20 cellular contexts compared by ENCODE assay signal in the genomic region with DNA sequence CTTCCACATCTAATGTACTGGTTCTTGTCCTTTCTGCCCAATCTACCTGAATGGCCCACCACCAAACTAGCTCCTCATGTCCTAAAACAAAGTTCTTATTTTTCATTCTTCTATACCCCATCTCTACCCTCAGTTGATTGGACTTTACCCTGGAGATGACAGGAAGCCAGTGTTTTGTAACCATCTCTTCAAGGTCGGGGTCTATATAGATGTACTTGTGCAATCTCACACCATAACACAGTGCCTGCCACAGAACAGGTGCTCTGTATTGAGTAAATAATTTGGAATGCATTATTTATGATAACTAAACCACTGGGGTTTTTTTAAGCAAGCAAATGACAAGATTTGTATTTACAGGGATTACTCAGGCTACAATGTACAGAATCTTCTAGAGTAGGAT.
DNase-seq lines count a peak whose midpoint lies in the region; ATAC-seq, FAIRE-seq and TF ChIP-seq lines count a peak whose summit lies in the region.
"Had no signal": no experiment of that assay in that cellular context is flagged by ENCODE, and none has a peak within 500 bp of the region (broad histone marks: within the 10 kb centered on the region; RNA-seq: fewer than 3 reads in every experiment).

No MANE protein-coding gene starts in this region.

- H3K36me3 Mint-ChIP-seq in mesothelial cell of epicardium = no peaks in the 10 kb centered on the region
- H3K36me3 Mint-ChIP-seq: CD14-positive monocyte; CD4-positive, alpha-beta memory T cell had no signal

- H3K79me2 ChIP-seq in HepG2 (ENCODE audit: insufficient read depth, low read length) = no peaks in the 10 kb centered on the region
- H3K79me2 ChIP-seq in SK-N-SH (ENCODE audit: insufficient read depth) = no peaks in the 10 kb centered on the region

- peak; percentile 78 for ATAC-seq in HepG2
- ATAC-seq in right lobe of liver = no peak
- ATAC-seq in GM19328 (IDR thresholded peaks at IDR 0.05; ENCODE audit: unreplicated experiment) = no peak
- ATAC-seq: GM12878, GM23338 had no signal

- H3K27me3 ChIP-seq in HepG2 (ENCODE audit: control insufficient read depth in 1 of 2, insufficient read depth in 2 of 2, low read length in 2 of 2) (peaks cover 1 to 2% of the 10 kb centered on the region in 2 experiments; a peak in 2 of 5 replicates), right lobe of liver (peaks cover 0 to 4% of the 10 kb centered on the region in 2 donors), SK-N-SH (ENCODE audit: insufficient read depth) (peaks cover 5% of the 10 kb centered on the region; the same call in 1 of the 2 replicates)
- H3K27me3 ChIP-seq: BLaER1 had no signal

- peaks cover under 1% of the 10 kb centered on the region for H3K9me3 Mint-ChIP-seq in mesothelial cell of epicardium
- H3K9me3 Mint-ChIP-seq: GM23338 had no signal

- POLR2A ChIA-PET in HepG2 (lab: Yijun Ruan, JAX) (no interaction called here), SK-N-SH (lab: Yijun Ruan, JAX) (no interaction called here), RWPE1 (lab: Yijun Ruan, JAX; ENCODE audit: low non-redundant PET) (no interaction called here)

- H4K20me1 ChIP-seq in HepG2 (ENCODE audit: insufficient read depth, low read length) (no peaks in the 10 kb centered on the region), SK-N-SH (ENCODE audit: insufficient read depth) (no peaks in the 10 kb centered on the region)
- H4K20me1 ChIP-seq: BLaER1 had no signal

- H3K9me3 ChIP-seq in HepG2 (ENCODE audit: low read length) (no peaks in the 10 kb centered on the region), right lobe of liver (no peaks in the 10 kb centered on the region), SK-N-SH (no peaks in the 10 kb centered on the region)
- H3K9me3 ChIP-seq: BLaER1 had no signal

- H3K27me3 Mint-ChIP-seq in mesothelial cell of epicardium (ENCODE audit: low read depth) = peaks cover 65% of the 10 kb centered on the region

- peaks cover 26% of the 10 kb centered on the region for H3K4me1 ChIP-seq in HepG2 (ENCODE audit: insufficient read depth, low read length)
- no peaks in the 10 kb centered on the region for H3K4me1 ChIP-seq in right lobe of liver
- no peaks in the 10 kb centered on the region for H3K4me1 ChIP-seq in SK-N-SH (ENCODE audit: control insufficient read depth in 1 of 2, insufficient read depth in 2 of 2, low read depth in 1 of 2, low read length in 1 of 2)
- H3K4me1 ChIP-seq: BLaER1 had no signal

- H3K27ac ChIP-seq in HepG2 (ENCODE audit: extremely low read length, insufficient read depth, low read length) (no peak overlapping the region), right lobe of liver (no peak overlapping the region), SK-N-SH (ENCODE audit: low read depth in 2 of 2, low read length in 1 of 2) (no peak overlapping the region), RWPE1 (no peak overlapping the region)
- H3K27ac ChIP-seq: BLaER1 had no signal

- H3K4me3 ChIP-seq in HepG2 (replicated peaks in 1 of 3; ENCODE audit: insufficient read depth in 1 of 3, low read depth in 2 of 3, low read length in 3 of 3) (no peak overlapping the region), right lobe of liver (no peak overlapping the region), SK-N-SH (ENCODE audit: low read depth in 2 of 2, low read length in 1 of 2) (no peak overlapping the region)
- H3K4me3 ChIP-seq: BLaER1, GM12878, GM23338 had no signal

- H3K9ac ChIP-seq in HepG2 (ENCODE audit: insufficient read depth, low read depth, low read length) (no peak overlapping the region), SK-N-SH (no peak overlapping the region)
- H3K9ac ChIP-seq: BLaER1 had no signal

- DNase-seq in HepG2 (ENCODE audit: low spot score) (peak; percentile 67), right lobe of liver (no peak), amniotic epithelial cell (ENCODE audit: low read depth) (peak; percentile 27), iris pigment epithelial cell (ENCODE audit: low read depth) (peak; percentile 9), SK-N-SH (no peak), mesothelial cell of epicardium (ENCODE audit: low spot score in 2 of 2, unreplicated experiment in 2 of 2) (no peak), RWPE1 (ENCODE audit: low spot score) (no peak)
- DNase-seq: 8988T; CD4-positive, alpha-beta memory T cell; DMS 273 treated with DMSO at 0.1 percent for 48 hours; DMS53; DND-41; EL; HCEC 1CT had no signal

- peaks cover 12% of the 10 kb centered on the region for H3K4me1 Mint-ChIP-seq in mesothelial cell of epicardium
- H3K4me1 Mint-ChIP-seq: CD14-positive monocyte; CD4-positive, alpha-beta memory T cell had no signal

- H3K36me3 ChIP-seq in HepG2 (replicated peaks in 1 of 2; ENCODE audit: control insufficient read depth in 1 of 2, insufficient read depth in 2 of 2, low read length in 2 of 2) = no peaks in the 10 kb centered on the region
- no peaks in the 10 kb centered on the region for H3K36me3 ChIP-seq in right lobe of liver
- no peaks in the 10 kb centered on the region for H3K36me3 ChIP-seq in SK-N-SH (replicated peaks in 1 of 2; ENCODE audit: control insufficient read depth in 1 of 2, insufficient read depth in 2 of 2, low read length in 1 of 2)
- H3K36me3 ChIP-seq: BLaER1 had no signal

- H2AFZ ChIP-seq in HepG2 (ENCODE audit: low read length) = no peak overlapping the region
- H2AFZ ChIP-seq in SK-N-SH (ENCODE audit: low read depth) = no peak overlapping the region
- H2AFZ ChIP-seq: GM23338 had no signal

- H3K9me2 ChIP-seq in SK-N-SH = no peaks in the 10 kb centered on the region

- H3K4me3 Mint-ChIP-seq in mesothelial cell of epicardium = no peak overlapping the region
- H3K4me3 Mint-ChIP-seq: CD14-positive monocyte; CD4-positive, alpha-beta memory T cell; GM23338 had no signal

- TF ChIP-seq POLR2A in HepG2 (IDR thresholded peaks at IDR 0.05; ENCODE audit: insufficient read depth in 1 of 2, low read depth in 2 of 2, low read length in 2 of 2) (no peak), right lobe of liver (IDR thresholded peaks at IDR 0.05) (no peak)

- no peak for FAIRE-seq in HepG2 (lab: Jason Lieb, UNC)
- FAIRE-seq: GM12878, H54 had no signal

- H3K4me2 ChIP-seq in HepG2 (ENCODE audit: low read depth, low read length) (peak overlapping the region; percentile 61), SK-N-SH (no peak overlapping the region)
- H3K4me2 ChIP-seq: BLaER1, GM23338 had no signal

- no TSS peak for BruUV-seq in HepG2 (replicated peaks; lab: Mats Ljungman, UMichigan)

- TF ChIP-seq EP300 in HepG2 (IDR thresholded peaks at IDR 0.05; ENCODE audit: low read depth in 2 of 2, low read length in 2 of 2) (peak in 1 of 2 experiments; percentile 83; a peak in 2 of 4 replicates), HepG2 (CRISPR knock-in tag; IDR thresholded peaks at IDR 0.05; ENCODE audit: borderline replicate concordance) (no peak), SK-N-SH (IDR thresholded peaks at IDR 0.05; ENCODE audit: borderline replicate concordance in 1 of 2, low read depth in 1 of 2, low read length in 1 of 2) (no peak)

- in situ Hi-C loops in HepG2 (cut with HindIII; ENCODE audit: extremely low pct_ligation_motif_present, low pct_unique_long_range_greater_than_20kb) = no loop called here

- intact Hi-C loops in HepG2 (cut with micrococcal nuclease; ENCODE audit: unreplicated experiment) = loop anchor here (1.0 to 5.0 kb wide), 2 partner anchors 8 to 33 kb away; no protein-coding TSS in a partner anchor
- intact Hi-C loops in right lobe of liver (cut with DNase I) = no loop called here

- no peak for TF ChIP-seq RAD21 in HepG2 (CRISPR knock-in tag; IDR thresholded peaks at IDR 0.05)
- TF ChIP-seq RAD21 in SK-N-SH (IDR thresholded peaks at IDR 0.05; ENCODE audit: low read length) = no peak

- no peaks in the 10 kb centered on the region for H3F3A ChIP-seq in SK-N-SH (replicated peaks; ENCODE audit: insufficient read depth)

- 0% methylated on average over 1 of the region's 1 CpG for WGBS in HepG2 (ENCODE audit: low lambda C conversion rate)
- 15% methylated on average over 1 of the region's 1 CpG for WGBS in right lobe of liver (ENCODE audit: insufficient coverage, low coverage, low lambda C conversion rate, missing lambda C conversion rate)
- 23% methylated on average over 1 of the region's 1 CpG for WGBS in SK-N-SH (ENCODE audit: low lambda C conversion rate)

- no peak overlapping the region for H3K27ac Mint-ChIP-seq in mesothelial cell of epicardium
- H3K27ac Mint-ChIP-seq: CD14-positive monocyte; CD4-positive, alpha-beta memory T cell; GM23338 had no signal

- no peak for TF ChIP-seq CTCF in HepG2 (CRISPR knock-in tag; IDR thresholded peaks at IDR 0.05)
- TF ChIP-seq CTCF in right lobe of liver (IDR thresholded peaks at IDR 0.05) = no peak
- TF ChIP-seq CTCF in SK-N-SH (IDR thresholded peaks at IDR 0.05) = no peak
- no peak for TF ChIP-seq CTCF in mesothelial cell of epicardium (IDR thresholded peaks at IDR 0.05; ENCODE audit: unreplicated experiment)
- no peak for TF ChIP-seq CTCF in RWPE1 (conservative IDR thresholded peaks at IDR 0.05; ENCODE audit: low read depth)

- CTCF ChIA-PET in HepG2 (lab: Yijun Ruan, JAX; ENCODE audit: low intra/inter-chr PET ratio, low total read pairs) = no interaction called here
- CTCF ChIA-PET in SK-N-SH (lab: Yijun Ruan, JAX) = no interaction called here
- CTCF ChIA-PET in RWPE1 (lab: Yijun Ruan, JAX) = no interaction called here

TF ChIP-seq in HepG2, 621 proteins besides CTCF, POLR2A, EP300 and RAD21 (continues in another document):
- TF ChIP-seq JUN (CRISPR knock-in tag; IDR thresholded peaks at IDR 0.05) (no peak), THAP11 (CRISPR knock-in tag; IDR thresholded peaks at IDR 0.05) (peak; percentile 49; the same call in 1 of the 2 replicates), ZFX (CRISPR knock-in tag; IDR thresholded peaks at IDR 0.05; ENCODE audit: low read depth) (no peak), SOX13 (IDR thresholded peaks at IDR 0.05) (no peak), SOX13 (CRISPR knock-in tag; conservative IDR thresholded peaks at IDR 0.05 in 1 of 2, IDR thresholded peaks at IDR 0.05 in 1 of 2) (peak in 1 of 2 experiments; percentile 85; a peak in 2 of 4 replicates), ZBTB20 (CRISPR knock-in tag; IDR thresholded peaks at IDR 0.05; ENCODE audit: borderline replicate concordance, low read depth) (peak; percentile 76; the same call in 1 of the 2 replicates), ZBTB7B (CRISPR knock-in tag; IDR thresholded peaks at IDR 0.05) (0 out of 2 replicates have a peak, but pooled peaks have one; percentile 22)

TF ChIP-seq in SK-N-SH, 30 proteins besides CTCF, POLR2A, EP300 and RAD21 (continues in another document):
- TF ChIP-seq NFIC (IDR thresholded peaks at IDR 0.05; ENCODE audit: borderline replicate concordance) (no peak), EZH2phosphoT487 (IDR thresholded peaks at IDR 0.05; ENCODE audit: borderline replicate concordance, low read depth) (no peak), SIN3A (IDR thresholded peaks at IDR 0.05; ENCODE audit: borderline replicate concordance, low read depth, low read length) (no peak)
- TF ChIP-seq, protein P1, sequence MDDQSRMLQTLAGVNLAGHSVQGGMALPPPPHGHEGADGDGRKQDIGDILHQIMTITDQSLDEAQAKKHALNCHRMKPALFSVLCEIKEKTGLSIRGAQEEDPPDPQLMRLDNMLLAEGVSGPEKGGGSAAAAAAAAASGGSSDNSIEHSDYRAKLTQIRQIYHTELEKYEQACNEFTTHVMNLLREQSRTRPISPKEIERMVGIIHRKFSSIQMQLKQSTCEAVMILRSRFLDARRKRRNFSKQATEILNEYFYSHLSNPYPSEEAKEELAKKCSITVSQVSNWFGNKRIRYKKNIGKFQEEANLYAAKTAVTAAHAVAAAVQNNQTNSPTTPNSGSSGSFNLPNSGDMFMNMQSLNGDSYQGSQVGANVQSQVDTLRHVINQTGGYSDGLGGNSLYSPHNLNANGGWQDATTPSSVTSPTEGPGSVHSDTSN (IDR thresholded peaks at IDR 0.05) = no peak

Comparison
In these comparisons a context has a peak if more than half of its experiments do, and no peak if none do; other contexts are left out.
1. DNase-seq: peak in HepG2 (single experiment), amniotic epithelial cell (single experiment) and iris pigment epithelial cell (single experiment); none in right lobe of liver (0 of 3), SK-N-SH (single experiment), mesothelial cell of epicardium (0 of 2) and RWPE1 (single experiment).